ENCODE assay signal across 24 cellular contexts in genomic region chr17:41516147-41516827, GRCh38. TPM values are rescaled to one million over a fixed set of nuclear protein-coding genes. Genes with fewer than 3 reads are reported as not detected.
"Had no signal": no experiment of that assay in that cellular context is flagged by ENCODE, and none has a peak within 500 bp of the region (broad histone marks: within the 10 kb centered on the region; RNA-seq: fewer than 3 reads in every experiment).

No MANE protein-coding gene starts in this region.

- DNase-seq: activated CD4-positive, alpha-beta T cell treated with anti-CD3 and anti-CD28 coated beads, Interleukin-2, amount 10 ng/mL, durations not matched to agents 24 days and 14 days; activated CD8-positive, alpha-beta T cell treated with anti-CD3 and anti-CD28 coated beads, Interleukin-2, amount 10 ng/mL, durations not matched to agents 7 days and 5 days; activated naive CD4-positive, alpha-beta T cell treated with anti-CD3 and anti-CD28 coated beads for 36 hours; activated T-cell treated with anti-CD3 and anti-CD28 coated beads, Interleukin-2, amount 50 U/mL, for 24 hours; colonic mucosa; endodermal cell; erythroblast; gastrocnemius medialis; head of caudate nucleus; kidney glomerular epithelial cell; left ventricle myocardium superior; mesenchymal stem cell; mucosa of descending colon; naive B cell; right lobe of liver; stimulated activated CD4-positive, alpha-beta T cell treated with anti-CD3 and anti-CD28 coated beads, Interleukin-4, amount 100 ng/mL, for 1 hour; stimulated activated naive CD8-positive, alpha-beta T cell treated with anti-CD3 and anti-CD28 coated beads, Interleukin-15, amount 100 ng/mL, for 72 hours; uterus had no signal

- H3K36me3 ChIP-seq: colonic mucosa, gastrocnemius medialis, pancreas, right lobe of liver, thoracic aorta, uterus had no signal

- H3K4me2 ChIP-seq: smooth muscle cell had no signal

- H3K27me3 ChIP-seq: colonic mucosa, pancreas, right lobe of liver, uterus had no signal

- H3K9me3 ChIP-seq: colonic mucosa, gastrocnemius medialis, mucosa of descending colon, pancreas, right lobe of liver, thoracic aorta, uterus had no signal

- H3K27ac ChIP-seq: colonic mucosa, gastrocnemius medialis, pancreas, right lobe of liver, thoracic aorta, uterus had no signal

- ATAC-seq: activated CD8-positive, alpha-beta T cell treated with anti-CD3 and anti-CD28 coated beads, Interleukin-2, amount 10 ng/mL, durations not matched to agents 7 days and 5 days; gastrocnemius medialis; left ventricle myocardium superior; mucosa of descending colon; pancreas; right lobe of liver; stimulated activated naive CD8-positive, alpha-beta T cell treated with anti-CD3 and anti-CD28 coated beads, Interleukin-15, amount 100 ng/mL, for 72 hours had no signal

- H3K4me3 ChIP-seq: colonic mucosa, gastrocnemius medialis, mucosa of descending colon, pancreas, right lobe of liver, smooth muscle cell, thoracic aorta, uterus had no signal

- FAIRE-seq: pancreas had no signal

- H3K4me1 ChIP-seq: gastrocnemius medialis, right lobe of liver, uterus had no signal

RNA-seq across cellular contexts. Expression of gene KRT15, which starts 2.4 kb away (rescaled TPM):
- total RNA-seq: activated CD4-positive, alpha-beta T cell treated with anti-CD3 and anti-CD28 coated beads, Interleukin-2, amount 10 ng/mL, durations not matched to agents 24 days and 14 days; activated CD8-positive, alpha-beta T cell treated with anti-CD3 and anti-CD28 coated beads, Interleukin-2, amount 10 ng/mL, durations not matched to agents 7 days and 5 days; activated naive CD4-positive, alpha-beta T cell treated with anti-CD3 and anti-CD28 coated beads for 36 hours; activated T-helper 2 cell treated with anti-CD3 and anti-CD28 coated beads, Interferon-gamma antibody, Interleukin-2, Interleukin-4, amounts not matched to agents 10 μg/mL and 5 μg/mL and 100 μg/mL, durations not matched to agents 14 hours and 24 hours and 36 hours; gastrocnemius medialis; neural crest cell; right lobe of liver; T-helper 1 cell treated with Interleukin-12 subunit alpha and Interleukin-12 subunit beta and Interleukin-4 antibody, amounts not matched to agents 30 ng/mL and 1 ng/mL, for 36 hours had no signal

RNA-seq across cellular contexts. Expression of gene KRT13, which starts 10.9 kb away (rescaled TPM):
- total RNA-seq: activated CD4-positive, alpha-beta T cell treated with anti-CD3 and anti-CD28 coated beads, Interleukin-2, amount 10 ng/mL, durations not matched to agents 24 days and 14 days; activated CD8-positive, alpha-beta T cell treated with anti-CD3 and anti-CD28 coated beads, Interleukin-2, amount 10 ng/mL, durations not matched to agents 7 days and 5 days; activated naive CD4-positive, alpha-beta T cell treated with anti-CD3 and anti-CD28 coated beads for 36 hours; activated T-helper 2 cell treated with anti-CD3 and anti-CD28 coated beads, Interferon-gamma antibody, Interleukin-2, Interleukin-4, amounts not matched to agents 10 μg/mL and 5 μg/mL and 100 μg/mL, durations not matched to agents 14 hours and 24 hours and 36 hours; endodermal cell; gastrocnemius medialis; left ventricle myocardium superior; neural crest cell; T-helper 1 cell treated with Interleukin-12 subunit alpha and Interleukin-12 subunit beta and Interleukin-4 antibody, amounts not matched to agents 30 ng/mL and 1 ng/mL, for 36 hours had no signal

RNA-seq across cellular contexts. Expression of gene KRT19, which starts 11.8 kb away (rescaled TPM):
- total RNA-seq: activated CD4-positive, alpha-beta T cell treated with anti-CD3 and anti-CD28 coated beads, Interleukin-2, amount 10 ng/mL, durations not matched to agents 24 days and 14 days; activated CD8-positive, alpha-beta T cell treated with anti-CD3 and anti-CD28 coated beads, Interleukin-2, amount 10 ng/mL, durations not matched to agents 7 days and 5 days; activated naive CD4-positive, alpha-beta T cell treated with anti-CD3 and anti-CD28 coated beads for 36 hours; activated T-helper 2 cell treated with anti-CD3 and anti-CD28 coated beads, Interferon-gamma antibody, Interleukin-2, Interleukin-4, amounts not matched to agents 10 μg/mL and 5 μg/mL and 100 μg/mL, durations not matched to agents 14 hours and 24 hours and 36 hours; T-helper 1 cell treated with Interleukin-12 subunit alpha and Interleukin-12 subunit beta and Interleukin-4 antibody, amounts not matched to agents 30 ng/mL and 1 ng/mL, for 36 hours had no signal

RNA-seq across cellular contexts. Expression of gene KRT36, which starts 26.6 kb away (rescaled TPM):
- total RNA-seq: activated CD4-positive, alpha-beta T cell treated with anti-CD3 and anti-CD28 coated beads, Interleukin-2, amount 10 ng/mL, durations not matched to agents 24 days and 14 days; activated CD8-positive, alpha-beta T cell treated with anti-CD3 and anti-CD28 coated beads, Interleukin-2, amount 10 ng/mL, durations not matched to agents 7 days and 5 days; activated naive CD4-positive, alpha-beta T cell treated with anti-CD3 and anti-CD28 coated beads for 36 hours; activated T-helper 2 cell treated with anti-CD3 and anti-CD28 coated beads, Interferon-gamma antibody, Interleukin-2, Interleukin-4, amounts not matched to agents 10 μg/mL and 5 μg/mL and 100 μg/mL, durations not matched to agents 14 hours and 24 hours and 36 hours; colonic mucosa; endodermal cell; gastrocnemius medialis; left ventricle myocardium superior; mucosa of descending colon; neural crest cell; pancreas; right lobe of liver; T-helper 1 cell treated with Interleukin-12 subunit alpha and Interleukin-12 subunit beta and Interleukin-4 antibody, amounts not matched to agents 30 ng/mL and 1 ng/mL, for 36 hours; thoracic aorta; uterus had no signal
- polyA plus RNA-seq: pancreas, smooth muscle cell had no signal

RNA-seq across cellular contexts. Expression of gene KRT35, which starts 35.3 kb away (rescaled TPM):
- total RNA-seq: activated CD4-positive, alpha-beta T cell treated with anti-CD3 and anti-CD28 coated beads, Interleukin-2, amount 10 ng/mL, durations not matched to agents 24 days and 14 days; activated CD8-positive, alpha-beta T cell treated with anti-CD3 and anti-CD28 coated beads, Interleukin-2, amount 10 ng/mL, durations not matched to agents 7 days and 5 days; activated naive CD4-positive, alpha-beta T cell treated with anti-CD3 and anti-CD28 coated beads for 36 hours; activated T-helper 2 cell treated with anti-CD3 and anti-CD28 coated beads, Interferon-gamma antibody, Interleukin-2, Interleukin-4, amounts not matched to agents 10 μg/mL and 5 μg/mL and 100 μg/mL, durations not matched to agents 14 hours and 24 hours and 36 hours; colonic mucosa; endodermal cell; gastrocnemius medialis; left ventricle myocardium superior; mucosa of descending colon; neural crest cell; pancreas; right lobe of liver; smooth muscle cell; T-helper 1 cell treated with Interleukin-12 subunit alpha and Interleukin-12 subunit beta and Interleukin-4 antibody, amounts not matched to agents 30 ng/mL and 1 ng/mL, for 36 hours; thoracic aorta; uterus had no signal
- polyA plus RNA-seq: pancreas, smooth muscle cell had no signal
